ENCODE assay signal across 8 cellular contexts in genomic region chr18:76823574-76823973, GRCh38. TPM values are rescaled to one million over a fixed set of nuclear protein-coding genes. Genes with fewer than 3 reads are reported as not detected.
A peak's percentile ranks its signal among the peaks of the same experiment; 100 is the strongest.
DNase-seq lines count a peak whose midpoint lies in the region; ATAC-seq and TF ChIP-seq lines count a peak whose summit lies in the region.

No MANE protein-coding gene starts in this region.

- H3K4me3 ChIP-seq in GM08714 (ENCODE audit: low read length) (peak overlapping the region; percentile 82), colonic mucosa (peak overlapping the region; percentile 62), mucosa of rectum (ENCODE audit: low read length in 2 of 2) (peak overlapping the region; percentile 87)

- H3K36me3 ChIP-seq in colonic mucosa (no peaks in the 10 kb centered on the region), mucosa of rectum (ENCODE audit: control insufficient read depth in 2 of 2, insufficient read depth in 2 of 2, low read length in 2 of 2) (no peaks in the 10 kb centered on the region)

- H3K27ac ChIP-seq in colonic mucosa = no peak overlapping the region
- H3K27ac ChIP-seq in mucosa of rectum (ENCODE audit: low read depth in 2 of 2, low read length in 2 of 2) = peak overlapping the region; percentile 77 to 78

- H3K4me1 ChIP-seq in colonic mucosa (peaks cover 6% of the 10 kb centered on the region), mucosa of rectum (ENCODE audit: control insufficient read depth in 2 of 2, insufficient read depth in 2 of 2, low read length in 2 of 2) (peaks cover 6 to 13% of the 10 kb centered on the region in 2 donors)

- H3K9me3 ChIP-seq in colonic mucosa = no peaks in the 10 kb centered on the region
- no peaks in the 10 kb centered on the region for H3K9me3 ChIP-seq in mucosa of rectum (ENCODE audit: control insufficient read depth in 2 of 2, low read length in 2 of 2)

- ATAC-seq in GM18909 (IDR thresholded peaks at IDR 0.05; ENCODE audit: poor library complexity, unreplicated experiment) = no peak

- peak overlapping the region in 1 of 2 donors; percentile 82 for H3K9ac ChIP-seq in colonic mucosa (ENCODE audit: low read depth in 2 of 2, low read length in 2 of 2)
- peak overlapping the region; percentile 76 to 87 for H3K9ac ChIP-seq in mucosa of rectum (ENCODE audit: low read depth in 1 of 2, low read length in 2 of 2)

- intact Hi-C loops in colonic mucosa (cut with DNase I) = no loop called here

- H3K27me3 ChIP-seq in colonic mucosa = no peaks in the 10 kb centered on the region
- no peaks in the 10 kb centered on the region for H3K27me3 ChIP-seq in mucosa of rectum (ENCODE audit: control insufficient read depth in 2 of 2, insufficient read depth in 2 of 2, low read length in 2 of 2)

- no peak for TF ChIP-seq CTCF in colonic mucosa (IDR thresholded peaks at IDR 0.05)

- DNase-seq in NCI-H1930 (lab: John Stamatoyannopoulos, UW) = peak; percentile 61 to 76
- peak; percentile 37 for DNase-seq in colonic mucosa
- DNase-seq in AG08395 (ENCODE audit: low spot score) = no peak
- DNase-seq in NCI-H2107 (lab: John Stamatoyannopoulos, UW) = no peak
- no peak for DNase-seq in NCI-H2227 treated with DMSO at 0.1 percent for 48 hours (lab: John Stamatoyannopoulos, UW)

RNA-seq across cellular contexts. Expression of gene ZNF236, which starts 1.2 kb away (rescaled TPM):
- 10 to 100 TPM in 1 of 2 donors, 1 to 10 TPM in 1; 9.7 to 16.9 TPM for total RNA-seq in colonic mucosa

Comparison
In these comparisons a context has a peak if more than half of its experiments do, and no peak if none do; other contexts are left out.
1. DNase-seq: peak in NCI-H1930 (2 of 2) and colonic mucosa (single experiment); none in AG08395 (single experiment), NCI-H2107 (single experiment) and NCI-H2227 treated with DMSO at 0.1 percent for 48 hours (single experiment).
2. Peak in every context shown above with its lines, with median percentiles within 50 percentile points of each other: H3K4me3 ChIP-seq.